18 cellular contexts compared by ENCODE assay signal in genomic region chr20:58094160-58094559, GRCh38.
DNase-seq lines count a peak whose midpoint lies in the region; ATAC-seq and TF ChIP-seq lines count a peak whose summit lies in the region.
"Had no signal": no experiment of that assay in that cellular context is flagged by ENCODE, and none has a peak within 500 bp of the region (broad histone marks: within the 10 kb centered on the region; RNA-seq: fewer than 3 reads in every experiment).

No MANE protein-coding gene starts in this region.

- intact Hi-C loops in heart right ventricle (cut with DNase I) (loop anchor here in 1 of 10 donors (10.0 kb wide), 1 partner anchor 61 kb away; a partner anchor contains a TSS), sciatic nerve (cut with DNase I) (no loop called here)

- no peaks in the 10 kb centered on the region for H3K36me3 Mint-ChIP-seq in endodermal cell (ENCODE audit: low read depth)
- H3K36me3 Mint-ChIP-seq: CD4-positive, CD25-positive, alpha-beta regulatory T cell; CD8-positive, alpha-beta memory T cell had no signal

- H3K27me3 ChIP-seq in right atrium auricular region = no peaks in the 10 kb centered on the region
- peaks cover 0 to 12% (median 0%) of the 10 kb centered on the region in 7 donors for H3K27me3 ChIP-seq in heart right ventricle
- H3K27me3 ChIP-seq in endodermal cell (ENCODE audit: control insufficient read depth, insufficient read depth, low read length, poor library complexity, severe bottlenecking) = no peaks in the 10 kb centered on the region
- H3K27me3 ChIP-seq: BE2C had no signal

- H3K36me3 ChIP-seq in right atrium auricular region (no peaks in the 10 kb centered on the region), heart right ventricle (no peaks in the 10 kb centered on the region), endodermal cell (ENCODE audit: control insufficient read depth, insufficient read depth, low read length) (no peaks in the 10 kb centered on the region)
- H3K36me3 ChIP-seq: BE2C, HAP-1 had no signal

- peaks cover 4% of the 10 kb centered on the region for H3K27me3 Mint-ChIP-seq in endodermal cell (ENCODE audit: insufficient read depth)

- no peak overlapping the region for H3K27ac ChIP-seq in right atrium auricular region
- H3K27ac ChIP-seq in heart right ventricle = no peak overlapping the region
- no peak overlapping the region for H3K27ac ChIP-seq in endodermal cell (ENCODE audit: low read depth, low read length)

- no peaks in the 10 kb centered on the region for H3K9me3 ChIP-seq in right atrium auricular region
- H3K9me3 ChIP-seq in heart right ventricle = no peaks in the 10 kb centered on the region
- H3K9me3 ChIP-seq in endodermal cell (ENCODE audit: control insufficient read depth, low read length) = no peaks in the 10 kb centered on the region
- H3K9me3 ChIP-seq: BE2C, HAP-1 had no signal

- H3K27ac Mint-ChIP-seq in endodermal cell = no peak overlapping the region
- H3K27ac Mint-ChIP-seq: CD4-positive, CD25-positive, alpha-beta regulatory T cell; CD8-positive, alpha-beta memory T cell had no signal

- 93 to 94% methylated on average over 9 of the region's 9 CpGs for whole genome bisulfite sequencing in heart right ventricle, 2 donors
- WGBS in endodermal cell (ENCODE audit: insufficient coverage in 1 of 2, insufficient read length in 1 of 2), 2 experiments = 89 to 94% methylated on average over 5 to 9 of the region's 9 CpGs

- TF ChIP-seq CTCF in right atrium auricular region (IDR thresholded peaks at IDR 0.05) (no peak), heart right ventricle (IDR thresholded peaks at IDR 0.05) (no peak), endodermal cell (conservative IDR thresholded peaks at IDR 0.05) (no peak)

- H3K4me1 Mint-ChIP-seq in endodermal cell = no peaks in the 10 kb centered on the region
- H3K4me1 Mint-ChIP-seq: CD4-positive, CD25-positive, alpha-beta regulatory T cell; CD8-positive, alpha-beta memory T cell had no signal

- no peaks in the 10 kb centered on the region for H3K9me3 Mint-ChIP-seq in endodermal cell
- H3K9me3 Mint-ChIP-seq: CD4-positive, CD25-positive, alpha-beta regulatory T cell; CD8-positive, alpha-beta memory T cell had no signal

- H3K4me3 ChIP-seq in right atrium auricular region = no peak overlapping the region
- H3K4me3 ChIP-seq in heart right ventricle = no peak overlapping the region
- no peak overlapping the region for H3K4me3 ChIP-seq in endodermal cell (ENCODE audit: low read length)
- H3K4me3 ChIP-seq: GM12878, HAP-1 had no signal

- DNase-seq in right atrium auricular region (ENCODE audit: low spot score) = peak; percentile 28
- DNase-seq in heart right ventricle = no peak
- peak; percentile 33 for DNase-seq in endodermal cell
- DNase-seq in sciatic nerve (ENCODE audit: low spot score) = peak; percentile 17
- no peak for DNase-seq in AML-193 (lab: John Stamatoyannopoulos, UW)
- DNase-seq in medulla oblongata (ENCODE audit: extremely low spot score) = no peak
- DNase-seq: BE2C; C1 segment of cervical spinal cord; CD4-positive, CD25-positive, alpha-beta regulatory T cell; CD8-positive, alpha-beta memory T cell; COR-L47; DMS 273 treated with DMSO at 0.1 percent for 48 hours; DMS53; DND-41; EL; GOT3 had no signal

- H3K4me1 ChIP-seq in right atrium auricular region (peaks cover 0 to 7% of the 10 kb centered on the region in 2 donors), heart right ventricle (no peaks in the 10 kb centered on the region), endodermal cell (ENCODE audit: control insufficient read depth, insufficient read depth, low read length) (no peaks in the 10 kb centered on the region)
- H3K4me1 ChIP-seq: BE2C, HAP-1 had no signal

- H3K9ac ChIP-seq in endodermal cell (ENCODE audit: extremely low read depth, low read length, poor library complexity, severe bottlenecking) = no peak overlapping the region

- no peak overlapping the region for H3K4me3 Mint-ChIP-seq in endodermal cell
- H3K4me3 Mint-ChIP-seq: CD4-positive, CD25-positive, alpha-beta regulatory T cell; CD8-positive, alpha-beta memory T cell had no signal

- ATAC-seq in heart right ventricle = no peak
- no peak for ATAC-seq in sciatic nerve
- ATAC-seq: GM12878 had no signal

Comparison
In these comparisons a context has a peak if more than half of its experiments do, and no peak if none do; other contexts are left out.
1. DNase-seq: peak in right atrium auricular region (single experiment), endodermal cell (single experiment) and sciatic nerve (single experiment); none in heart right ventricle (0 of 2), AML-193 (0 of 2) and medulla oblongata (single experiment).